ENCODE assay signal across 18 cellular contexts in genomic region chr5:107461770-107462169, GRCh38.
"Had no signal": no experiment of that assay in that cellular context is flagged by ENCODE, and none has a peak within 500 bp of the region (broad histone marks: within the 10 kb centered on the region; RNA-seq: fewer than 3 reads in every experiment).

No MANE protein-coding gene starts in this region.

- H3K4me3 Mint-ChIP-seq: activated naive CD8-positive, alpha-beta T cell treated with anti-CD3 and anti-CD28 coated beads, Interleukin-2, amount 50 U/mL, for 24 hours; activated T-helper 1 cell treated with anti-CD3 and anti-CD28 coated beads, Interleukin-12 subunit alpha, Interleukin-12 subunit beta, Interleukin-2, Interleukin-4 antibody, amounts not matched to agents 30 ng/mL and 10 ng/mL and 1 ng/mL, durations not matched to agents 14 hours and 24 hours and 36 hours; natural killer cell; stimulated activated naive CD8-positive, alpha-beta T cell treated with anti-CD3 and anti-CD28 coated beads, Interleukin-15, Interleukin-2, amounts not matched to agents 100 ng/mL and 50 ng/mL, for 24 hours had no signal

- ATAC-seq: activated naive CD8-positive, alpha-beta T cell treated with anti-CD3 and anti-CD28 coated beads, Interleukin-2, amount 50 U/mL, for 24 hours; natural killer cell; right cardiac atrium had no signal

- H3K27ac ChIP-seq: cardiac muscle cell, esophagus muscularis mucosa, SK-N-MC, suprapubic skin, upper lobe of left lung had no signal

- H3K27ac Mint-ChIP-seq: activated naive CD8-positive, alpha-beta T cell treated with anti-CD3 and anti-CD28 coated beads, Interleukin-2, amount 50 U/mL, for 24 hours; activated T-helper 1 cell treated with anti-CD3 and anti-CD28 coated beads, Interleukin-12 subunit alpha, Interleukin-12 subunit beta, Interleukin-2, Interleukin-4 antibody, amounts not matched to agents 30 ng/mL and 10 ng/mL and 1 ng/mL, durations not matched to agents 14 hours and 24 hours and 36 hours; progenitor cell of endocrine pancreas; stimulated activated naive CD8-positive, alpha-beta T cell treated with anti-CD3 and anti-CD28 coated beads, Interleukin-15, Interleukin-2, amounts not matched to agents 100 ng/mL and 50 ng/mL, for 24 hours had no signal

- H3K36me3 Mint-ChIP-seq: natural killer cell had no signal

- H3K9me3 Mint-ChIP-seq: activated naive CD8-positive, alpha-beta T cell treated with anti-CD3 and anti-CD28 coated beads, Interleukin-2, amount 50 U/mL, for 24 hours; activated T-helper 1 cell treated with anti-CD3 and anti-CD28 coated beads, Interleukin-12 subunit alpha, Interleukin-12 subunit beta, Interleukin-2, Interleukin-4 antibody, amounts not matched to agents 30 ng/mL and 10 ng/mL and 1 ng/mL, durations not matched to agents 14 hours and 24 hours and 36 hours; natural killer cell; stimulated activated naive CD8-positive, alpha-beta T cell treated with anti-CD3 and anti-CD28 coated beads, Interleukin-15, Interleukin-2, amounts not matched to agents 100 ng/mL and 50 ng/mL, for 24 hours had no signal

- H3K4me3 ChIP-seq: cardiac muscle cell, esophagus muscularis mucosa, lung, SK-N-MC, suprapubic skin, upper lobe of left lung had no signal

- DNase-seq: activated CD4-positive, CD25-positive, alpha-beta regulatory T cell treated with anti-CD3 and anti-CD28 coated beads, Interleukin-2, amount 50 U/mL, for 72 hours; activated naive CD4-positive, alpha-beta T cell; activated naive CD8-positive, alpha-beta T cell treated with anti-CD3 and anti-CD28 coated beads, Interleukin-2, amount 50 U/mL, for 24 hours; hypothalamus; natural killer cell; right cardiac atrium; small intestine; T-helper 1 cell; T1000; upper lobe of left lung had no signal

- H3K27me3 ChIP-seq: cardiac muscle cell, esophagus muscularis mucosa, suprapubic skin, upper lobe of left lung had no signal

- H3K27me3 Mint-ChIP-seq: activated naive CD8-positive, alpha-beta T cell treated with anti-CD3 and anti-CD28 coated beads, Interleukin-2, amount 50 U/mL, for 24 hours; progenitor cell of endocrine pancreas had no signal

- H3K9me3 ChIP-seq: esophagus muscularis mucosa, suprapubic skin, upper lobe of left lung had no signal

- H3K4me1 ChIP-seq: esophagus muscularis mucosa had no signal

- H3K36me3 ChIP-seq: cardiac muscle cell, esophagus muscularis mucosa, suprapubic skin, upper lobe of left lung had no signal
